Comparison of ENCODE assay signal across 31 cellular contexts in the genomic region with DNA sequence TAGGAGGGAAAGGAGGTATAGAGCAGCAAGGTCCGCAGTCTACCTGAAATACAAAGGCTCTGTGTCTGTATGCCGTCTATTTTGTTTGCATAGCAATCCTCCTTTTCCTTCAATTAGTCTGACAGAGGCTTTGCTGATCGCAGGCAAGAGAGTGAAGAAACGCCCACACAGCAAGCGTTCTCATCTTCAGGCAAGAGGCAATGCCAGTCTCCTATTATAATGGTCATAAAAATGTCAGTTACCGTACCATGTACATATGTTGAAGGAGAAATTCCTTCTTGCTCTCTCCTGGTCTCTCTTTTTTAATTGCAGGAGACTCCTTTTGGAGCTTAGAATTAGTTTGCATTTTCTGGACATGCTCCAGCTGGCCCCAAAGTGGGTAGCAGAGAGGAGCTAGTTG.
"Had no signal": no experiment of that assay in that cellular context is flagged by ENCODE, and none has a peak within 500 bp of the region (broad histone marks: within the 10 kb centered on the region; RNA-seq: fewer than 3 reads in every experiment).

No MANE protein-coding gene starts in this region.

- H3K4me1 ChIP-seq: neural progenitor cell had no signal

- H3K4me3 Mint-ChIP-seq: activated CD4-positive, alpha-beta memory T cell treated with anti-CD3 and anti-CD28 coated beads, Interleukin-2, amount 10 ng/mL, durations not matched to agents 7 days and 5 days; activated CD4-positive, alpha-beta T cell treated with anti-CD3 and anti-CD28 coated beads, Interleukin-2, amount 10 ng/mL, durations not matched to agents 7 days and 5 days; activated CD8-positive, alpha-beta memory T cell treated with anti-CD3 and anti-CD28 coated beads, Interleukin-2, amount 10 ng/mL, durations not matched to agents 7 days and 5 days; activated T-cell treated with anti-CD3 and anti-CD28 coated beads, Interleukin-2, amount 50 U/mL, for 72 hours; central memory CD8-positive, alpha-beta T cell; natural killer cell; neural progenitor cell had no signal

- FAIRE-seq: bronchial epithelial cell, colon, frontal cortex, kidney, urothelium cell line had no signal

- H3K27me3 Mint-ChIP-seq: activated CD4-positive, alpha-beta T cell treated with anti-CD3 and anti-CD28 coated beads, Interleukin-2, amount 10 ng/mL, durations not matched to agents 7 days and 5 days; activated CD8-positive, alpha-beta memory T cell treated with anti-CD3 and anti-CD28 coated beads, Interleukin-2, amount 10 ng/mL, durations not matched to agents 7 days and 5 days; central memory CD8-positive, alpha-beta T cell had no signal

- DNase-seq: activated CD4-positive, alpha-beta memory T cell treated with anti-CD3 and anti-CD28 coated beads, Interleukin-2, amount 10 ng/mL, durations not matched to agents 7 days and 5 days; activated CD4-positive, alpha-beta T cell treated with anti-CD3 and anti-CD28 coated beads for 1 hour; activated CD4-positive, alpha-beta T cell treated with anti-CD3 and anti-CD28 coated beads, Interleukin-2, amount 10 ng/mL, durations not matched to agents 7 days and 5 days; activated CD8-positive, alpha-beta memory T cell treated with anti-CD3 and anti-CD28 coated beads, Interleukin-2, amount 10 ng/mL, durations not matched to agents 7 days and 5 days; activated naive CD4-positive, alpha-beta T cell; activated T-cell treated with anti-CD3 and anti-CD28 coated beads, Interleukin-2, amount 50 U/mL, for 72 hours; dermis blood vessel endothelial cell; effector CD4-positive, alpha-beta T cell; esophagus squamous epithelium; glutamatergic neuron; hippocampal formation; kidney; mesendoderm; natural killer cell; occipital lobe; posterior cingulate gyrus; right cardiac atrium; spleen; stimulated activated naive CD4-positive, alpha-beta T cell; T-helper 2 cell; trophoblast cell had no signal

- ATAC-seq: activated CD8-positive, alpha-beta memory T cell treated with anti-CD3 and anti-CD28 coated beads, Interleukin-2, amount 10 ng/mL, durations not matched to agents 7 days and 5 days; activated naive CD4-positive, alpha-beta T cell treated with anti-CD3 and anti-CD28 coated beads, Interleukin-2, amount 50 U/mL, for 72 hours; activated T-cell treated with anti-CD3 and anti-CD28 coated beads, Interleukin-2, amount 50 U/mL, for 72 hours; left lobe of liver; natural killer cell; right cardiac atrium had no signal

- H3K9me3 Mint-ChIP-seq: central memory CD8-positive, alpha-beta T cell; neural progenitor cell had no signal

- H2AFZ ChIP-seq: neural progenitor cell had no signal

- H3K4me3 ChIP-seq: esophagus squamous epithelium, lung, neural progenitor cell, spleen, thoracic aorta had no signal

- H3K36me3 Mint-ChIP-seq: natural killer cell, neural progenitor cell had no signal

- H3K36me3 ChIP-seq: esophagus squamous epithelium, neural progenitor cell, spleen, thoracic aorta had no signal

- H3K4me2 ChIP-seq: neural progenitor cell had no signal

- H3K27me3 ChIP-seq: esophagus squamous epithelium, neural progenitor cell, spleen had no signal

- H3K27ac ChIP-seq: esophagus squamous epithelium, neural progenitor cell, spleen, thoracic aorta had no signal

- H3K9me3 ChIP-seq: esophagus squamous epithelium, thoracic aorta had no signal
